In the genomic region with DNA sequence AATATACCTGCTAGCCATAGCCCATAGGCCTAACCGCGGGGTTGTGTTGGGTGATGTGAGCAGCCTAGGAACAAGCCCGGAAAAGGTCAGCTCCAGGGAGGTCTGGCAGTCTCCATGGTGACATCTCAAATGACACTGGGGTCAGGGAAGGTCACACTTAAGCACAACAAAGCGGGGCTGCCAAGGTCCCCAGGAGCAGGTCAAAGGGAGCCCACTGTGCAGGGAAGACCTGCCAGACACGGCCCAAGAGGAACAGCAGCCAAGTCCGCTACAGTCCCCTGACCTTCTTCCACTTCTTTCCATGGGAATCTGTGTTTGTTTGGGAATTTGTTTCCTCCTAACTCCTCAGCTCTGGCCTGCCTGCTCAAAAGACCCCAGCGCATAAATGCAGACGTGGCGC, we compare ENCODE assay signal across 1 cellular context.
TF ChIP-seq lines count a peak whose summit lies in the region.

No MANE protein-coding gene starts in this region.

TF ChIP-seq in SK-N-SH, 30 proteins besides CTCF, POLR2A, EP300 and RAD21 (continued from another document):
- TF ChIP-seq, protein P1, sequence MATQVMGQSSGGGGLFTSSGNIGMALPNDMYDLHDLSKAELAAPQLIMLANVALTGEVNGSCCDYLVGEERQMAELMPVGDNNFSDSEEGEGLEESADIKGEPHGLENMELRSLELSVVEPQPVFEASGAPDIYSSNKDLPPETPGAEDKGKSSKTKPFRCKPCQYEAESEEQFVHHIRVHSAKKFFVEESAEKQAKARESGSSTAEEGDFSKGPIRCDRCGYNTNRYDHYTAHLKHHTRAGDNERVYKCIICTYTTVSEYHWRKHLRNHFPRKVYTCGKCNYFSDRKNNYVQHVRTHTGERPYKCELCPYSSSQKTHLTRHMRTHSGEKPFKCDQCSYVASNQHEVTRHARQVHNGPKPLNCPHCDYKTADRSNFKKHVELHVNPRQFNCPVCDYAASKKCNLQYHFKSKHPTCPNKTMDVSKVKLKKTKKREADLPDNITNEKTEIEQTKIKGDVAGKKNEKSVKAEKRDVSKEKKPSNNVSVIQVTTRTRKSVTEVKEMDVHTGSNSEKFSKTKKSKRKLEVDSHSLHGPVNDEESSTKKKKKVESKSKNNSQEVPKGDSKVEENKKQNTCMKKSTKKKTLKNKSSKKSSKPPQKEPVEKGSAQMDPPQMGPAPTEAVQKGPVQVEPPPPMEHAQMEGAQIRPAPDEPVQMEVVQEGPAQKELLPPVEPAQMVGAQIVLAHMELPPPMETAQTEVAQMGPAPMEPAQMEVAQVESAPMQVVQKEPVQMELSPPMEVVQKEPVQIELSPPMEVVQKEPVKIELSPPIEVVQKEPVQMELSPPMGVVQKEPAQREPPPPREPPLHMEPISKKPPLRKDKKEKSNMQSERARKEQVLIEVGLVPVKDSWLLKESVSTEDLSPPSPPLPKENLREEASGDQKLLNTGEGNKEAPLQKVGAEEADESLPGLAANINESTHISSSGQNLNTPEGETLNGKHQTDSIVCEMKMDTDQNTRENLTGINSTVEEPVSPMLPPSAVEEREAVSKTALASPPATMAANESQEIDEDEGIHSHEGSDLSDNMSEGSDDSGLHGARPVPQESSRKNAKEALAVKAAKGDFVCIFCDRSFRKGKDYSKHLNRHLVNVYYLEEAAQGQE (IDR thresholded peaks at IDR 0.05; ENCODE audit: low read depth, low read length): no peak
- no peak for TF ChIP-seq FOSL2 (IDR thresholded peaks at IDR 0.05; ENCODE audit: borderline replicate concordance, low read depth)
